ENCODE assay signal across 8 cellular contexts in genomic region chr1:9652379-9653194, GRCh38. TPM values are rescaled to one million over a fixed set of nuclear protein-coding genes. Genes with fewer than 3 reads are reported as not detected.
DNase-seq lines count a peak whose midpoint lies in the region; ATAC-seq and TF ChIP-seq lines count a peak whose summit lies in the region.

No MANE protein-coding gene starts in this region.

- TF ChIP-seq CTCF in PC-3 (conservative IDR thresholded peaks at IDR 0.05; ENCODE audit: low read depth, low read length), result no peak

- peaks cover 17% of the 10 kb centered on the region for H3K36me3 Mint-ChIP-seq in activated naive CD4-positive, alpha-beta T cell treated with anti-CD3 and anti-CD28 coated beads for 36 hours (ENCODE audit: low read depth)

- no peaks in the 10 kb centered on the region for H4K20me1 ChIP-seq in PC-3 (ENCODE audit: low read length)

- no peaks in the 10 kb centered on the region for H3K79me2 ChIP-seq in PC-3 (ENCODE audit: low read length)

- H3K9me2 ChIP-seq in PC-3 (replicated peaks; ENCODE audit: low read length), result no peaks in the 10 kb centered on the region

- no peaks in the 10 kb centered on the region for H3K9me3 ChIP-seq in PC-3 (ENCODE audit: low read length)
- no peaks in the 10 kb centered on the region for H3K9me3 ChIP-seq in iPS-18c (ENCODE audit: control insufficient read depth, insufficient read depth, low read length)

- H3K9ac ChIP-seq in PC-3 (ENCODE audit: low read length), result no peak overlapping the region

- POLR2A ChIA-PET in PC-3 (lab: Charles Lee; ENCODE audit: unreplicated experiment), result no interaction called here

- H3K27me3 ChIP-seq in PC-3 (ENCODE audit: low read length), result peaks cover 28% of the 10 kb centered on the region; the same call in 1 of the 2 replicates

- H3K4me3 Mint-ChIP-seq in activated naive CD4-positive, alpha-beta T cell treated with anti-CD3 and anti-CD28 coated beads for 36 hours, result peak overlapping the region; percentile 99

- intact Hi-C loops in PC-3 (cut with micrococcal nuclease), result no loop called here
- intact Hi-C loops in activated naive CD4-positive, alpha-beta T cell treated with anti-CD3 and anti-CD28 coated beads for 36 hours (cut with micrococcal nuclease), result loop anchor here (1.0 to 10.0 kb wide), 3 partner anchors 34 to 778 kb away; partner anchors contain the start of gene ENO1

- H3K4me3 ChIP-seq in PC-3 (ENCODE audit: low read length) (peak overlapping the region; percentile 62), iPS-18c (ENCODE audit: insufficient read depth, low read depth, low read length) (peak overlapping the region; percentile 59)

- H3K27me3 Mint-ChIP-seq in activated naive CD4-positive, alpha-beta T cell treated with anti-CD3 and anti-CD28 coated beads for 36 hours (ENCODE audit: low read depth), result no peaks in the 10 kb centered on the region

- CTCF ChIA-PET in PC-3 (lab: Charles Lee), result no interaction called here
- CTCF ChIA-PET in activated naive CD4-positive, alpha-beta T cell treated with anti-CD3 and anti-CD28 coated beads for 36 hours (lab: Charles Lee), result interaction anchor here (0.6 to 5.5 kb wide), 6 partner anchors 9 to 72 kb away, joined by 3 to 73 read pairs (median 4); no protein-coding TSS in a partner anchor

- peaks cover 51% of the 10 kb centered on the region for H3K4me1 Mint-ChIP-seq in activated naive CD4-positive, alpha-beta T cell treated with anti-CD3 and anti-CD28 coated beads for 36 hours (ENCODE audit: low read depth)

- H3K9me3 Mint-ChIP-seq in activated naive CD4-positive, alpha-beta T cell treated with anti-CD3 and anti-CD28 coated beads for 36 hours, result no peaks in the 10 kb centered on the region

- DNase-seq in PC-3 (no peak), mesenteric fat pad (ENCODE audit: low spot score) (no peak)
- peak; percentile 69 for DNase-seq in activated naive CD4-positive, alpha-beta T cell treated with anti-CD3 and anti-CD28 coated beads for 36 hours
- DNase-seq in stimulated activated CD4-positive, alpha-beta T cell treated with anti-CD3 and anti-CD28 coated beads, TNF-alpha, amount 100 ng/mL, for 4 hours (ENCODE audit: low read depth in 3 of 3), result peak in 2 of 3 experiments; percentile 40 to 44

- no peaks in the 10 kb centered on the region for H3F3A ChIP-seq in PC-3 (ENCODE audit: low read length, unreplicated experiment)

- H3K4me1 ChIP-seq in PC-3 (ENCODE audit: insufficient read depth, low read length), result no peaks in the 10 kb centered on the region

- no peaks in the 10 kb centered on the region for H3K36me3 ChIP-seq in PC-3 (ENCODE audit: low read depth, low read length)

- peak; percentile 29 for ATAC-seq in GM19025 (IDR thresholded peaks at IDR 0.05; ENCODE audit: low read depth, unreplicated experiment)
- ATAC-seq in PC-3, result no peak
- ATAC-seq in GM21528 (IDR thresholded peaks at IDR 0.05; ENCODE audit: low FRiP score, unreplicated experiment), result no peak
- no peak for ATAC-seq in GM18519 (IDR thresholded peaks at IDR 0.05; ENCODE audit: low FRiP score, unreplicated experiment)

- H3K4me2 ChIP-seq in PC-3 (ENCODE audit: low read length), result peak overlapping the region; percentile 81

- no peak overlapping the region for H3K27ac ChIP-seq in PC-3 (ENCODE audit: low read length)

- peak overlapping the region; percentile 37; the same call in 1 of the 2 replicates for H2AFZ ChIP-seq in PC-3 (ENCODE audit: low read length)

- no TSS peak for BruUV-seq in PC-3 (replicated peaks; lab: Mats Ljungman, UMichigan)

- peak overlapping the region; percentile 100 for H3K27ac Mint-ChIP-seq in activated naive CD4-positive, alpha-beta T cell treated with anti-CD3 and anti-CD28 coated beads for 36 hours

RNA-seq across cellular contexts. Expression of gene PIK3CD, which starts 1.1 kb away (rescaled TPM):
- total RNA-seq in PC-3 (2014; rRNA removed) (4.5 and 6.0 TPM in 2 replicates), mesenteric fat pad (14.5 TPM)
- total RNA-seq in activated naive CD4-positive, alpha-beta T cell treated with anti-CD3 and anti-CD28 coated beads for 36 hours, result 100 to 1,000 TPM in 1 of 2 experiments, 10 to 100 TPM in 1; 96.6 to 101 TPM

Comparison
In these comparisons a context has a peak if more than half of its experiments do, and no peak if none do; other contexts are left out.
1. DNase-seq: peak in activated naive CD4-positive, alpha-beta T cell treated with anti-CD3 and anti-CD28 coated beads for 36 hours (single experiment) and stimulated activated CD4-positive, alpha-beta T cell treated with anti-CD3 and anti-CD28 coated beads, TNF-alpha, amount 100 ng/mL, for 4 hours (2 of 3); none in PC-3 (single experiment) and mesenteric fat pad (single experiment).